ENCODE assay signal across 1 cellular context in the genomic region with DNA sequence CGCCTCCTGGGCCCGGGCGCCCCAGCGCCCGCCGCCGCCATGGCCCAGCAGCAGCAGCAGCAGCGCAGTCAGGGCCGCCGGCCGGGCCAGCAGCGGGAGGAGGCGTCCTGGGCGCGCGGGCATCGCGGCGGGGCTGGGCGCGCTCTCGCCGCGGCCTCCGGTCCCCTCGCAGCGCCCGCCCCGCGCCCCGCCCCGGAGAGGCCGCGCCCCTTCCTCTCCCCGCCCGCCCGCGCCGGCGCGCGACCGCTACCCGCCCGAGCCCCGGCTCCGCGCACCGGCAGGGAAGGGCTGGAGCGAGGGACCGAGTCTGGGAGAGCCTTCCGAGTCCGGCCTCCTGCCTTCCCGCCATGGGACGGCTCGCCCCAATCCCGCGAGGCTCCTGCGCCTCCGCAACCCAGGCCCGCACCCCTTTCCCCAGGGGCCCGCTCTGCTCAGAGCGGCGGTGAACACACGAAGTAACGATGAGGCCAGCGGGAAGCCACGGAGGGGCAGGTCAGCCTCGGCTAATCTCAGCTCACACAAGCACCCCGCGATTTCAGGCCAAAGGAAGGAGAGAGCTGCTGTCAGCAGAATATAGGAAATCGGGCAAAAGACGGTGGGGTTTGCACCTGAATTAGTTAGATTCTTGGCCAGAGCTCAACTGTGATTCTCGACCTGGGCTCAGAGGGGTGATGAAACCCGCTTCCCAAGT.
TF ChIP-seq lines count a peak whose summit lies in the region.

TSS of gene TXNDC5 (minus strand) at position 135 of the 691 bp plus-strand sequence. CDS start at position 123, 12 bp downstream.

TF ChIP-seq in H1, 55 proteins besides CTCF, POLR2A, EP300 and RAD21:
- TF ChIP-seq CTBP2 (IDR thresholded peaks at IDR 0.05; ENCODE audit: borderline replicate concordance, insufficient read depth, insufficient read length, low read length) (no peak), BACH1 (IDR thresholded peaks at IDR 0.05; ENCODE audit: low read length) (no peak), FOSL1 (IDR thresholded peaks at IDR 0.05; ENCODE audit: insufficient read depth, low read depth, low read length) (no peak), RBBP5 (IDR thresholded peaks at IDR 0.05; ENCODE audit: borderline replicate concordance, low read depth, low read length) (peak; percentile 49; the same call in 1 of the 2 replicates), PHF8 (conservative IDR thresholded peaks at IDR 0.05; ENCODE audit: low read depth, low read length) (peak; percentile 33; the same call in 1 of the 2 replicates), MAFK (IDR thresholded peaks at IDR 0.05; ENCODE audit: low read depth, low read length) (no peak), KDM4A (IDR thresholded peaks at IDR 0.05; ENCODE audit: low read depth, low read length, severe bottlenecking) (peak; percentile 24), RNF2 (IDR thresholded peaks at IDR 0.05; ENCODE audit: borderline replicate concordance, low read depth, low read length, missing control alignments, poor library complexity, severe bottlenecking) (no peak), TEAD4 (IDR thresholded peaks at IDR 0.05; ENCODE audit: low read depth, low read length) (no peak), NANOG (IDR thresholded peaks at IDR 0.05; ENCODE audit: insufficient read depth, low read depth, low read length, poor library complexity, severe bottlenecking) (no peak), CREB1 (IDR thresholded peaks at IDR 0.05) (no peak), CHD2 (IDR thresholded peaks at IDR 0.05; ENCODE audit: low read length) (peak; percentile 77), E2F6 (IDR thresholded peaks at IDR 0.05) (peak; percentile 82), POLR2AphosphoS5 (IDR thresholded peaks at IDR 0.05; ENCODE audit: low read depth, low read length) (peak; percentile 63), ASH2L (IDR thresholded peaks at IDR 0.05; ENCODE audit: low read length) (peak; percentile 32), NRF1 (IDR thresholded peaks at IDR 0.05; ENCODE audit: low read depth, low read length) (no peak), SIN3A (conservative IDR thresholded peaks at IDR 0.05 in 1 of 2, IDR thresholded peaks at IDR 0.05 in 1 of 2; ENCODE audit: low read depth in 1 of 2, low read length in 2 of 2) (0 out of 4 replicates have a peak, but pooled peaks of 1 of the 2 experiments have one; percentile 41), TBP (IDR thresholded peaks at IDR 0.05; ENCODE audit: low read depth, low read length) (peak; percentile 61; the same call in 1 of the 2 replicates), TAF1 (IDR thresholded peaks at IDR 0.05; ENCODE audit: low read depth, low read length) (peak; percentile 78), TAF7 (optimal IDR thresholded peaks at IDR 0.05; ENCODE audit: borderline replicate concordance, low read depth, low read length) (peak; percentile 30), JUND (IDR thresholded peaks at IDR 0.05; ENCODE audit: low read length) (no peak), EGR1 (IDR thresholded peaks at IDR 0.05; ENCODE audit: borderline replicate concordance, low read depth, low read length) (no peak), BRCA1 (IDR thresholded peaks at IDR 0.05; ENCODE audit: low read depth, low read length) (no peak), CHD1 (IDR thresholded peaks at IDR 0.05; ENCODE audit: low read depth, low read length) (no peak)
- TF ChIP-seq, protein P1, sequence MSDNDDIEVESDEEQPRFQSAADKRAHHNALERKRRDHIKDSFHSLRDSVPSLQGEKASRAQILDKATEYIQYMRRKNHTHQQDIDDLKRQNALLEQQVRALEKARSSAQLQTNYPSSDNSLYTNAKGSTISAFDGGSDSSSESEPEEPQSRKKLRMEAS (IDR thresholded peaks at IDR 0.05), result peak; percentile 61
- TF ChIP-seq, protein P2, sequence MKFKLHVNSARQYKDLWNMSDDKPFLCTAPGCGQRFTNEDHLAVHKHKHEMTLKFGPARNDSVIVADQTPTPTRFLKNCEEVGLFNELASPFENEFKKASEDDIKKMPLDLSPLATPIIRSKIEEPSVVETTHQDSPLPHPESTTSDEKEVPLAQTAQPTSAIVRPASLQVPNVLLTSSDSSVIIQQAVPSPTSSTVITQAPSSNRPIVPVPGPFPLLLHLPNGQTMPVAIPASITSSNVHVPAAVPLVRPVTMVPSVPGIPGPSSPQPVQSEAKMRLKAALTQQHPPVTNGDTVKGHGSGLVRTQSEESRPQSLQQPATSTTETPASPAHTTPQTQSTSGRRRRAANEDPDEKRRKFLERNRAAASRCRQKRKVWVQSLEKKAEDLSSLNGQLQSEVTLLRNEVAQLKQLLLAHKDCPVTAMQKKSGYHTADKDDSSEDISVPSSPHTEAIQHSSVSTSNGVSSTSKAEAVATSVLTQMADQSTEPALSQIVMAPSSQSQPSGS (IDR thresholded peaks at IDR 0.05; ENCODE audit: low read length), result no peak
